In the genomic region with DNA sequence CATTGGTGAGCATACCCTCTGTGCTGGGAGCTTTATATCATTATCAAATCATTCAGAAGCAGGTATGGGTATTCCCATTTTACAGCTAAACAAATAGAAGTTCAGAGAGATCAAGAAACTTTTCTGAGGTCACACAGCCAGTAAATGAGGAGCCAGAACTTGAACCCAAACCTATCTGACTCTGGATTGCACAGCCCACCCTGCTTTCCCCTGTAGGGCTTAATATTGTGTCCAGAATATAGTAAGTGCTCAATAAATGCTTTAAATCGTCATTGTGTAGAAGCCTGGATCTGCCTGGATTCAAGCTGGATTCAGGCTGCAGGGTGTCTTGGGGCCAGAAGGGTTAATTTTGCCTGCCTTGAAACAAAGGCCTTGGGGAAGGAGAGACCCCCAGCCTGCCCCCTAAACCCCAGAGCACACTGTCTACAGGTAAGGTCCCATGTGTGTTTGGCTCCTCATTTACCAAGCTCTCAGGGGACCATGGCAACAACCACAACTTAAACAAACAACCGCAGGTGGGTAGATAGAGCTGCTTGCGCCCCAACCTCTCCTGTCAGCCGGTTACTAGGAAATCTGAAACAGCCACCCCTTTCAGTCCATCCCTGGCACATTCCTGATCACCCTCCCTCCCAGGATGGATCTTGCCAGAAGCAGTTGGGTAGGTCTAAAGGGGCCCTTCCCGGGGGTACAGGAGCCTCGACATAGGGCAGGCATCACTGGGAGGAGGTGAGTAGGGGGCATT, we compare ENCODE assay signal across 1 cellular context.
TF ChIP-seq lines count a peak whose summit lies in the region.

No MANE protein-coding gene starts in this region.

TF ChIP-seq in WTC11, 78 proteins besides CTCF, POLR2A, EP300 and RAD21 (continued from another document):
- TF ChIP-seq, protein P1, sequence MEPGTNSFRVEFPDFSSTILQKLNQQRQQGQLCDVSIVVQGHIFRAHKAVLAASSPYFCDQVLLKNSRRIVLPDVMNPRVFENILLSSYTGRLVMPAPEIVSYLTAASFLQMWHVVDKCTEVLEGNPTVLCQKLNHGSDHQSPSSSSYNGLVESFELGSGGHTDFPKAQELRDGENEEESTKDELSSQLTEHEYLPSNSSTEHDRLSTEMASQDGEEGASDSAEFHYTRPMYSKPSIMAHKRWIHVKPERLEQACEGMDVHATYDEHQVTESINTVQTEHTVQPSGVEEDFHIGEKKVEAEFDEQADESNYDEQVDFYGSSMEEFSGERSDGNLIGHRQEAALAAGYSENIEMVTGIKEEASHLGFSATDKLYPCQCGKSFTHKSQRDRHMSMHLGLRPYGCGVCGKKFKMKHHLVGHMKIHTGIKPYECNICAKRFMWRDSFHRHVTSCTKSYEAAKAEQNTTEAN (CRISPR knock-in tag; IDR thresholded peaks at IDR 0.05) = no peak
- TF ChIP-seq, protein P2, sequence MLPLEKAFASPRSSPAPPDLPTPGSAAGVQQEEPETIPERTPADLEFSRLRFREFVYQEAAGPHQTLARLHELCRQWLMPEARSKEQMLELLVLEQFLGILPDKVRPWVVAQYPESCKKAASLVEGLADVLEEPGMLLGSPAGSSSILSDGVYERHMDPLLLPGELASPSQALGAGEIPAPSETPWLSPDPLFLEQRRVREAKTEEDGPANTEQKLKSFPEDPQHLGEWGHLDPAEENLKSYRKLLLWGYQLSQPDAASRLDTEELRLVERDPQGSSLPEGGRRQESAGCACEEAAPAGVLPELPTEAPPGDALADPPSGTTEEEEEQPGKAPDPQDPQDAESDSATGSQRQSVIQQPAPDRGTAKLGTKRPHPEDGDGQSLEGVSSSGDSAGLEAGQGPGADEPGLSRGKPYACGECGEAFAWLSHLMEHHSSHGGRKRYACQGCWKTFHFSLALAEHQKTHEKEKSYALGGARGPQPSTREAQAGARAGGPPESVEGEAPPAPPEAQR (CRISPR knock-in tag; IDR thresholded peaks at IDR 0.05) = no peak
TF ChIP-seq in WTC11: peak in this region for 0.
